In genomic region chr3:150385296-150386242, GRCh38 we compare ENCODE assay signal across 8 cellular contexts.
DNase-seq lines count a peak whose midpoint lies in the region; ATAC-seq and TF ChIP-seq lines count a peak whose summit lies in the region.

No MANE protein-coding gene starts in this region.

- no peak for TF ChIP-seq CTCF in nephron progenitor cell (IDR thresholded peaks at IDR 0.05)

- H3K9me3 Mint-ChIP-seq in nephron progenitor cell, result no peaks in the 10 kb centered on the region

- DNase-seq in SKM-1 (lab: John Stamatoyannopoulos, UW; ENCODE audit: unreplicated experiment) (peak; percentile 24), nephron progenitor cell (no peak), NCI-H69 (lab: John Stamatoyannopoulos, UW) (no peak), putamen (ENCODE audit: low spot score) (no peak), RKO (ENCODE audit: low spot score) (no peak)
- DNase-seq in stimulated activated CD4-positive, alpha-beta T cell treated with anti-CD3 and anti-CD28 coated beads, Interleukin-1b, Interleukin-23, amount 100 ng/mL, for 48 hours, result no peak

- H3K4me1 Mint-ChIP-seq in nephron progenitor cell, result peaks cover 21% of the 10 kb centered on the region

- H3K4me3 Mint-ChIP-seq in nephron progenitor cell, result no peak overlapping the region

- H3K27me3 Mint-ChIP-seq in nephron progenitor cell (ENCODE audit: low read depth, poor library complexity), result no peaks in the 10 kb centered on the region

- peak overlapping the region; percentile 93 for H3K27ac Mint-ChIP-seq in nephron progenitor cell

- ATAC-seq in GM18873 (IDR thresholded peaks at IDR 0.05; ENCODE audit: low FRiP score, unreplicated experiment) (peak; percentile 37), HG02588 (IDR thresholded peaks at IDR 0.05; ENCODE audit: unreplicated experiment) (peak; percentile 41)

- no peaks in the 10 kb centered on the region for H3K36me3 Mint-ChIP-seq in nephron progenitor cell (ENCODE audit: low read depth)
